In genomic region chr1:148334339-148335130, GRCh38 we compare ENCODE assay signal across 1 cellular context.
TF ChIP-seq lines count a peak whose summit lies in the region.

No MANE protein-coding gene starts in this region.

TF ChIP-seq in K562, 482 proteins besides CTCF, POLR2A, EP300 and RAD21 (continued from another document and continues in another):
- TF ChIP-seq, protein P1, sequence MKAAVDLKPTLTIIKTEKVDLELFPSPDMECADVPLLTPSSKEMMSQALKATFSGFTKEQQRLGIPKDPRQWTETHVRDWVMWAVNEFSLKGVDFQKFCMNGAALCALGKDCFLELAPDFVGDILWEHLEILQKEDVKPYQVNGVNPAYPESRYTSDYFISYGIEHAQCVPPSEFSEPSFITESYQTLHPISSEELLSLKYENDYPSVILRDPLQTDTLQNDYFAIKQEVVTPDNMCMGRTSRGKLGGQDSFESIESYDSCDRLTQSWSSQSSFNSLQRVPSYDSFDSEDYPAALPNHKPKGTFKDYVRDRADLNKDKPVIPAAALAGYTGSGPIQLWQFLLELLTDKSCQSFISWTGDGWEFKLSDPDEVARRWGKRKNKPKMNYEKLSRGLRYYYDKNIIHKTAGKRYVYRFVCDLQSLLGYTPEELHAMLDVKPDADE (conservative IDR thresholded peaks at IDR 0.05; ENCODE audit: control insufficient read depth, low read depth, low read length), result peak; percentile 96
- TF ChIP-seq YBX1 (IDR thresholded peaks at IDR 0.05), result no peak
- TF ChIP-seq PHB (CRISPR knock-in tag; IDR thresholded peaks at IDR 0.05), result peak; percentile 98
- TF ChIP-seq POLR3A (IDR thresholded peaks at IDR 0.05; ENCODE audit: borderline replicate concordance, extremely low read depth, insufficient read depth, insufficient read length), result no peak
- peak; percentile 92 for TF ChIP-seq ZNF436 (CRISPR knock-in tag; IDR thresholded peaks at IDR 0.05)
- TF ChIP-seq ZNF695 (CRISPR knock-in tag; IDR thresholded peaks at IDR 0.05), result peak; percentile 83; the same call in 1 of the 2 replicates
- peak; percentile 88 for TF ChIP-seq BRD9 (IDR thresholded peaks at IDR 0.05; ENCODE audit: low read depth, partially characterized antibody)
- TF ChIP-seq, protein P2, sequence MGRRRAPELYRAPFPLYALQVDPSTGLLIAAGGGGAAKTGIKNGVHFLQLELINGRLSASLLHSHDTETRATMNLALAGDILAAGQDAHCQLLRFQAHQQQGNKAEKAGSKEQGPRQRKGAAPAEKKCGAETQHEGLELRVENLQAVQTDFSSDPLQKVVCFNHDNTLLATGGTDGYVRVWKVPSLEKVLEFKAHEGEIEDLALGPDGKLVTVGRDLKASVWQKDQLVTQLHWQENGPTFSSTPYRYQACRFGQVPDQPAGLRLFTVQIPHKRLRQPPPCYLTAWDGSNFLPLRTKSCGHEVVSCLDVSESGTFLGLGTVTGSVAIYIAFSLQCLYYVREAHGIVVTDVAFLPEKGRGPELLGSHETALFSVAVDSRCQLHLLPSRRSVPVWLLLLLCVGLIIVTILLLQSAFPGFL (CRISPR knock-in tag; IDR thresholded peaks at IDR 0.05), result peak; percentile 40; the same call in 1 of the 2 replicates
- TF ChIP-seq MYBL2 (IDR thresholded peaks at IDR 0.05; ENCODE audit: low read depth), result no peak; the same call in 1 of the 2 replicates
- no peak for TF ChIP-seq MYBL2 (CRISPR knock-in tag; IDR thresholded peaks at IDR 0.05; ENCODE audit: borderline replicate concordance)
- TF ChIP-seq, protein P3, sequence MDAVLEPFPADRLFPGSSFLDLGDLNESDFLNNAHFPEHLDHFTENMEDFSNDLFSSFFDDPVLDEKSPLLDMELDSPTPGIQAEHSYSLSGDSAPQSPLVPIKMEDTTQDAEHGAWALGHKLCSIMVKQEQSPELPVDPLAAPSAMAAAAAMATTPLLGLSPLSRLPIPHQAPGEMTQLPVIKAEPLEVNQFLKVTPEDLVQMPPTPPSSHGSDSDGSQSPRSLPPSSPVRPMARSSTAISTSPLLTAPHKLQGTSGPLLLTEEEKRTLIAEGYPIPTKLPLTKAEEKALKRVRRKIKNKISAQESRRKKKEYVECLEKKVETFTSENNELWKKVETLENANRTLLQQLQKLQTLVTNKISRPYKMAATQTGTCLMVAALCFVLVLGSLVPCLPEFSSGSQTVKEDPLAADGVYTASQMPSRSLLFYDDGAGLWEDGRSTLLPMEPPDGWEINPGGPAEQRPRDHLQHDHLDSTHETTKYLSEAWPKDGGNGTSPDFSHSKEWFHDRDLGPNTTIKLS (IDR thresholded peaks at IDR 0.05; ENCODE audit: borderline replicate concordance, low read depth), result peak; percentile 67; the same call in 1 of the 2 replicates
- TF ChIP-seq ZNF780A (CRISPR knock-in tag; IDR thresholded peaks at IDR 0.05), result peak; percentile 83
- no peak for TF ChIP-seq ZNF449 (CRISPR knock-in tag; IDR thresholded peaks at IDR 0.05)
- TF ChIP-seq, protein P4, sequence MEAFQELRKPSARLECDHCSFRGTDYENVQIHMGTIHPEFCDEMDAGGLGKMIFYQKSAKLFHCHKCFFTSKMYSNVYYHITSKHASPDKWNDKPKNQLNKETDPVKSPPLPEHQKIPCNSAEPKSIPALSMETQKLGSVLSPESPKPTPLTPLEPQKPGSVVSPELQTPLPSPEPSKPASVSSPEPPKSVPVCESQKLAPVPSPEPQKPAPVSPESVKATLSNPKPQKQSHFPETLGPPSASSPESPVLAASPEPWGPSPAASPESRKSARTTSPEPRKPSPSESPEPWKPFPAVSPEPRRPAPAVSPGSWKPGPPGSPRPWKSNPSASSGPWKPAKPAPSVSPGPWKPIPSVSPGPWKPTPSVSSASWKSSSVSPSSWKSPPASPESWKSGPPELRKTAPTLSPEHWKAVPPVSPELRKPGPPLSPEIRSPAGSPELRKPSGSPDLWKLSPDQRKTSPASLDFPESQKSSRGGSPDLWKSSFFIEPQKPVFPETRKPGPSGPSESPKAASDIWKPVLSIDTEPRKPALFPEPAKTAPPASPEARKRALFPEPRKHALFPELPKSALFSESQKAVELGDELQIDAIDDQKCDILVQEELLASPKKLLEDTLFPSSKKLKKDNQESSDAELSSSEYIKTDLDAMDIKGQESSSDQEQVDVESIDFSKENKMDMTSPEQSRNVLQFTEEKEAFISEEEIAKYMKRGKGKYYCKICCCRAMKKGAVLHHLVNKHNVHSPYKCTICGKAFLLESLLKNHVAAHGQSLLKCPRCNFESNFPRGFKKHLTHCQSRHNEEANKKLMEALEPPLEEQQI (IDR thresholded peaks at IDR 0.05), result 0 out of 2 replicates have a peak, but pooled peaks have one; percentile 30
- TF ChIP-seq MAFF (IDR thresholded peaks at IDR 0.05; ENCODE audit: low read length), result peak; percentile 56; the same call in 1 of the 2 replicates
- TF ChIP-seq TRIM24 (IDR thresholded peaks at IDR 0.05), result peak in 1 of 2 experiments; percentile 59; a peak in 2 of 4 replicates
- TF ChIP-seq E2F5 (CRISPR knock-in tag; IDR thresholded peaks at IDR 0.05), result peak; percentile 93
- TF ChIP-seq ZBTB17 (CRISPR knock-in tag; IDR thresholded peaks at IDR 0.05), result peak; percentile 94
- no peak for TF ChIP-seq NFE2L1 (tag; IDR thresholded peaks at IDR 0.05; ENCODE audit: borderline replicate concordance, low read depth)
- peak; percentile 98 for TF ChIP-seq KDM5B (IDR thresholded peaks at IDR 0.05; ENCODE audit: insufficient replicate concordance, low read depth, low read length)
- TF ChIP-seq ZNF561 (CRISPR knock-in tag; conservative IDR thresholded peaks at IDR 0.05), result peak; percentile 84; the same call in 1 of the 2 replicates
- TF ChIP-seq ZNF699 (CRISPR knock-in tag; IDR thresholded peaks at IDR 0.05; ENCODE audit: insufficient replicate concordance), result no peak
- no peak for TF ChIP-seq COPS2 (conservative IDR thresholded peaks at IDR 0.05)
- TF ChIP-seq, protein P5, sequence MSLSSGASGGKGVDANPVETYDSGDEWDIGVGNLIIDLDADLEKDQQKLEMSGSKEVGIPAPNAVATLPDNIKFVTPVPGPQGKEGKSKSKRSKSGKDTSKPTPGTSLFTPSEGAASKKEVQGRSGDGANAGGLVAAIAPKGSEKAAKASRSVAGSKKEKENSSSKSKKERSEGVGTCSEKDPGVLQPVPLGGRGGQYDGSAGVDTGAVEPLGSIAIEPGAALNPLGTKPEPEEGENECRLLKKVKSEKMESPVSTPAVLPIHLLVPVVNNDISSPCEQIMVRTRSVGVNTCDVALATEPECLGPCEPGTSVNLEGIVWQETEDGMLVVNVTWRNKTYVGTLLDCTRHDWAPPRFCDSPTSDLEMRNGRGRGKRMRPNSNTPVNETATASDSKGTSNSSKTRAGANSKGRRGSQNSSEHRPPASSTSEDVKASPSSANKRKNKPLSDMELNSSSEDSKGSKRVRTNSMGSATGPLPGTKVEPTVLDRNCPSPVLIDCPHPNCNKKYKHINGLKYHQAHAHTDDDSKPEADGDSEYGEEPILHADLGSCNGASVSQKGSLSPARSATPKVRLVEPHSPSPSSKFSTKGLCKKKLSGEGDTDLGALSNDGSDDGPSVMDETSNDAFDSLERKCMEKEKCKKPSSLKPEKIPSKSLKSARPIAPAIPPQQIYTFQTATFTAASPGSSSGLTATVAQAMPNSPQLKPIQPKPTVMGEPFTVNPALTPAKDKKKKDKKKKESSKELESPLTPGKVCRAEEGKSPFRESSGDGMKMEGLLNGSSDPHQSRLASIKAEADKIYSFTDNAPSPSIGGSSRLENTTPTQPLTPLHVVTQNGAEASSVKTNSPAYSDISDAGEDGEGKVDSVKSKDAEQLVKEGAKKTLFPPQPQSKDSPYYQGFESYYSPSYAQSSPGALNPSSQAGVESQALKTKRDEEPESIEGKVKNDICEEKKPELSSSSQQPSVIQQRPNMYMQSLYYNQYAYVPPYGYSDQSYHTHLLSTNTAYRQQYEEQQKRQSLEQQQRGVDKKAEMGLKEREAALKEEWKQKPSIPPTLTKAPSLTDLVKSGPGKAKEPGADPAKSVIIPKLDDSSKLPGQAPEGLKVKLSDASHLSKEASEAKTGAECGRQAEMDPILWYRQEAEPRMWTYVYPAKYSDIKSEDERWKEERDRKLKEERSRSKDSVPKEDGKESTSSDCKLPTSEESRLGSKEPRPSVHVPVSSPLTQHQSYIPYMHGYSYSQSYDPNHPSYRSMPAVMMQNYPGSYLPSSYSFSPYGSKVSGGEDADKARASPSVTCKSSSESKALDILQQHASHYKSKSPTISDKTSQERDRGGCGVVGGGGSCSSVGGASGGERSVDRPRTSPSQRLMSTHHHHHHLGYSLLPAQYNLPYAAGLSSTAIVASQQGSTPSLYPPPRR (CRISPR knock-in tag; IDR thresholded peaks at IDR 0.05; ENCODE audit: borderline replicate concordance), result peak; percentile 69; the same call in 1 of the 2 replicates
- TF ChIP-seq STAT5B (CRISPR knock-in tag; IDR thresholded peaks at IDR 0.05), result no peak
- TF ChIP-seq ESRRB (CRISPR knock-in tag; IDR thresholded peaks at IDR 0.05; ENCODE audit: borderline replicate concordance), result peak; percentile 90
- no peak for TF ChIP-seq BRF1 (IDR thresholded peaks at IDR 0.05; ENCODE audit: borderline replicate concordance, extremely low read depth, insufficient read length)
- no peak for TF ChIP-seq LARP7 (IDR thresholded peaks at IDR 0.05)
- TF ChIP-seq PRPF4 (IDR thresholded peaks at IDR 0.05; ENCODE audit: insufficient read depth, low read depth, low read length, poor library complexity, severe bottlenecking), result peak; percentile 82
- peak; percentile 85 for TF ChIP-seq KLF1 (tag; IDR thresholded peaks at IDR 0.05)
- TF ChIP-seq ZNF316 (IDR thresholded peaks at IDR 0.05), result peak; percentile 99
- peak; percentile 89 for TF ChIP-seq DLX4 (CRISPR knock-in tag; IDR thresholded peaks at IDR 0.05)
- peak; percentile 94; the same call in 1 of the 2 replicates for TF ChIP-seq HMG20B (CRISPR knock-in tag; IDR thresholded peaks at IDR 0.05)
- peak; percentile 46 for TF ChIP-seq CCNT2 (IDR thresholded peaks at IDR 0.05; ENCODE audit: borderline replicate concordance, extremely low read depth, insufficient read length, low read depth, low read length)
- TF ChIP-seq POLR2B (IDR thresholded peaks at IDR 0.05; ENCODE audit: low read depth, partially characterized antibody), result peak; percentile 100
- TF ChIP-seq ZKSCAN8 (CRISPR knock-in tag; IDR thresholded peaks at IDR 0.05), result peak; percentile 74; the same call in 1 of the 2 replicates
- peak; percentile 45; the same call in 1 of the 2 replicates for TF ChIP-seq SIN3B (IDR thresholded peaks at IDR 0.05; ENCODE audit: low read depth)
- TF ChIP-seq SNRNP70 (optimal IDR thresholded peaks at IDR 0.05; ENCODE audit: low read depth, low read length), result no peak
- TF ChIP-seq SRSF1 (IDR thresholded peaks at IDR 0.05; ENCODE audit: low read depth, low read length), result peak; percentile 56; the same call in 1 of the 2 replicates
- peak; percentile 84 for TF ChIP-seq GABPB1 (CRISPR knock-in tag; IDR thresholded peaks at IDR 0.05)
- TF ChIP-seq ZNF143 (CRISPR knock-in tag; IDR thresholded peaks at IDR 0.05), result peak; percentile 77
- TF ChIP-seq RAD51 (IDR thresholded peaks at IDR 0.05; ENCODE audit: borderline replicate concordance, low read depth), result peak; percentile 27; the same call in 1 of the 2 replicates
- peak in 1 of 2 experiments; percentile 100; a peak in 2 of 4 replicates for TF ChIP-seq KDM4B (IDR thresholded peaks at IDR 0.05; ENCODE audit: borderline replicate concordance in 2 of 2, low read depth in 1 of 2)
- TF ChIP-seq, protein P6, sequence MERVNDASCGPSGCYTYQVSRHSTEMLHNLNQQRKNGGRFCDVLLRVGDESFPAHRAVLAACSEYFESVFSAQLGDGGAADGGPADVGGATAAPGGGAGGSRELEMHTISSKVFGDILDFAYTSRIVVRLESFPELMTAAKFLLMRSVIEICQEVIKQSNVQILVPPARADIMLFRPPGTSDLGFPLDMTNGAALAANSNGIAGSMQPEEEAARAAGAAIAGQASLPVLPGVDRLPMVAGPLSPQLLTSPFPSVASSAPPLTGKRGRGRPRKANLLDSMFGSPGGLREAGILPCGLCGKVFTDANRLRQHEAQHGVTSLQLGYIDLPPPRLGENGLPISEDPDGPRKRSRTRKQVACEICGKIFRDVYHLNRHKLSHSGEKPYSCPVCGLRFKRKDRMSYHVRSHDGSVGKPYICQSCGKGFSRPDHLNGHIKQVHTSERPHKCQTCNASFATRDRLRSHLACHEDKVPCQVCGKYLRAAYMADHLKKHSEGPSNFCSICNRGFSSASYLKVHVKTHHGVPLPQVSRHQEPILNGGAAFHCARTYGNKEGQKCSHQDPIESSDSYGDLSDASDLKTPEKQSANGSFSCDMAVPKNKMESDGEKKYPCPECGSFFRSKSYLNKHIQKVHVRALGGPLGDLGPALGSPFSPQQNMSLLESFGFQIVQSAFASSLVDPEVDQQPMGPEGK (CRISPR knock-in tag; IDR thresholded peaks at IDR 0.05; ENCODE audit: borderline replicate concordance), result peak; percentile 94
- TF ChIP-seq THRB (CRISPR knock-in tag; conservative IDR thresholded peaks at IDR 0.05), result peak; percentile 100
- TF ChIP-seq ZNF133 (CRISPR knock-in tag; IDR thresholded peaks at IDR 0.05), result no peak
- TF ChIP-seq SMARCE1 (IDR thresholded peaks at IDR 0.05), result 0 out of 2 replicates have a peak, but pooled peaks have one; percentile 12
